Comparison of ENCODE assay signal across 1 cellular context in genomic region chr4:100985576-100985975, GRCh38.
TF ChIP-seq lines count a peak whose summit lies in the region.

No MANE protein-coding gene starts in this region.

TF ChIP-seq in HCT116, 20 proteins besides CTCF, POLR2A, EP300 and RAD21 (continued from another document):
- no peak for TF ChIP-seq ATF3 (IDR thresholded peaks at IDR 0.05)
- TF ChIP-seq YY1 (IDR thresholded peaks at IDR 0.05; ENCODE audit: extremely low read depth, insufficient replicate concordance, low read depth, low read length): no peak
- no peak for TF ChIP-seq MAX (IDR thresholded peaks at IDR 0.05)
- TF ChIP-seq TCF7L2 (IDR thresholded peaks at IDR 0.05; ENCODE audit: borderline replicate concordance, extremely low read depth, insufficient read depth, insufficient read length): no peak
